1 cellular context compared by ENCODE assay signal in the genomic region with DNA sequence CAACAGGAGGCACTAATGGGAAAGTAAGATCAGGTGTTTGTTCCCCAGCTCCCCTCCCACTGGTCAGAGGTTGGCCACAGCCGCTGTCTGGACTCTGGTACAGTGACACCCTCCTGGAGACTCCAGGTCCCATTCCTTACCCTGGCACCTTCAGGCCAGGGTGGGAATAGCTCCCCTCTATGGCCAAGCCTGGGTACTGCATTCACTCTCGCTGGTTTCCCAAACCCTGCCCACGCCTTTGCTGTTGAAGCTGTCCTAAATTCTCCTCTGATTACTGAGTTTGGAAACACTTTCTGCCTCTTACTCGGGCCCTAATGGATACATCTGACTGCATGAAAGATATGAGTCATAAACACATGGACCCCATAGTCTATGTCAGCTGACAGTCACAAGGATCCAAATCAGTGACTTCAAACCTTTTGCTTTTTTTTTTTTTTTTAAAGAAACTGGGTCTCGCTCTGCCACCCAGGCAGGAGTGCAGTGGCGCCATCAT.
A peak's percentile ranks its signal among the peaks of the same experiment; 100 is the strongest.
TF ChIP-seq lines count a peak whose summit lies in the region.

No MANE protein-coding gene starts in this region.

TF ChIP-seq in HEK293, 187 proteins besides CTCF, POLR2A, EP300 and RAD21 (continued from another document):
- TF ChIP-seq PRDM2 (tag by site-specific recombination; IDR thresholded peaks at IDR 0.05; ENCODE audit: borderline replicate concordance) (no peak), ZNF624 (tag by site-specific recombination; IDR thresholded peaks at IDR 0.05) (no peak), ZNF580 (tag by site-specific recombination; IDR thresholded peaks at IDR 0.05) (peak; percentile 83), ZNF558 (tag by site-specific recombination; IDR thresholded peaks at IDR 0.05) (0 out of 2 replicates have a peak, but pooled peaks have one; percentile 16), SP7 (tag by site-specific recombination; IDR thresholded peaks at IDR 0.05) (peak; percentile 51; the same call in 1 of the 2 replicates), REPIN1 (tag by site-specific recombination; IDR thresholded peaks at IDR 0.05; ENCODE audit: low read depth) (no peak), ZNF366 (tag by site-specific recombination; conservative IDR thresholded peaks at IDR 0.05) (peak; percentile 76), GLI2 (tag by site-specific recombination; IDR thresholded peaks at IDR 0.05; ENCODE audit: borderline replicate concordance, low read depth) (no peak), HOXD13 (CRISPR knock-in tag; IDR thresholded peaks at IDR 0.05; ENCODE audit: borderline replicate concordance) (no peak), PRDM1 (tag by site-specific recombination; IDR thresholded peaks at IDR 0.05) (peak; percentile 62), ZNF629 (tag by site-specific recombination; IDR thresholded peaks at IDR 0.05) (peak; percentile 60; the same call in 1 of the 2 replicates), ZNF549 (tag by site-specific recombination; IDR thresholded peaks at IDR 0.05) (no peak), MZF1 (tag by site-specific recombination; IDR thresholded peaks at IDR 0.05; ENCODE audit: borderline replicate concordance) (no peak), ZNF830 (tag by site-specific recombination; IDR thresholded peaks at IDR 0.05; ENCODE audit: low read depth) (no peak), PATZ1 (tag by site-specific recombination; IDR thresholded peaks at IDR 0.05) (0 out of 2 replicates have a peak, but pooled peaks have one; percentile 21), ZNF654 (tag by site-specific recombination; IDR thresholded peaks at IDR 0.05; ENCODE audit: low read depth) (peak; percentile 34), WT1 (tag by site-specific recombination; IDR thresholded peaks at IDR 0.05) (no peak)
- TF ChIP-seq, protein P1, sequence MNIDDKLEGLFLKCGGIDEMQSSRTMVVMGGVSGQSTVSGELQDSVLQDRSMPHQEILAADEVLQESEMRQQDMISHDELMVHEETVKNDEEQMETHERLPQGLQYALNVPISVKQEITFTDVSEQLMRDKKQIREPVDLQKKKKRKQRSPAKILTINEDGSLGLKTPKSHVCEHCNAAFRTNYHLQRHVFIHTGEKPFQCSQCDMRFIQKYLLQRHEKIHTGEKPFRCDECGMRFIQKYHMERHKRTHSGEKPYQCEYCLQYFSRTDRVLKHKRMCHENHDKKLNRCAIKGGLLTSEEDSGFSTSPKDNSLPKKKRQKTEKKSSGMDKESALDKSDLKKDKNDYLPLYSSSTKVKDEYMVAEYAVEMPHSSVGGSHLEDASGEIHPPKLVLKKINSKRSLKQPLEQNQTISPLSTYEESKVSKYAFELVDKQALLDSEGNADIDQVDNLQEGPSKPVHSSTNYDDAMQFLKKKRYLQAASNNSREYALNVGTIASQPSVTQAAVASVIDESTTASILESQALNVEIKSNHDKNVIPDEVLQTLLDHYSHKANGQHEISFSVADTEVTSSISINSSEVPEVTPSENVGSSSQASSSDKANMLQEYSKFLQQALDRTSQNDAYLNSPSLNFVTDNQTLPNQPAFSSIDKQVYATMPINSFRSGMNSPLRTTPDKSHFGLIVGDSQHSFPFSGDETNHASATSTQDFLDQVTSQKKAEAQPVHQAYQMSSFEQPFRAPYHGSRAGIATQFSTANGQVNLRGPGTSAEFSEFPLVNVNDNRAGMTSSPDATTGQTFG (tag by site-specific recombination; IDR thresholded peaks at IDR 0.05; ENCODE audit: borderline replicate concordance) = no peak
- TF ChIP-seq, protein P2, sequence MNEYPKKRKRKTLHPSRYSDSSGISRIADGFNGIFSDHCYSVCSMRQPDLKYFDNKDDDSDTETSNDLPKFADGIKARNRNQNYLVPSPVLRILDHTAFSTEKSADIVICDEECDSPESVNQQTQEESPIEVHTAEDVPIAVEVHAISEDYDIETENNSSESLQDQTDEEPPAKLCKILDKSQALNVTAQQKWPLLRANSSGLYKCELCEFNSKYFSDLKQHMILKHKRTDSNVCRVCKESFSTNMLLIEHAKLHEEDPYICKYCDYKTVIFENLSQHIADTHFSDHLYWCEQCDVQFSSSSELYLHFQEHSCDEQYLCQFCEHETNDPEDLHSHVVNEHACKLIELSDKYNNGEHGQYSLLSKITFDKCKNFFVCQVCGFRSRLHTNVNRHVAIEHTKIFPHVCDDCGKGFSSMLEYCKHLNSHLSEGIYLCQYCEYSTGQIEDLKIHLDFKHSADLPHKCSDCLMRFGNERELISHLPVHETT (tag by site-specific recombination; IDR thresholded peaks at IDR 0.05) = 0 out of 2 replicates have a peak, but pooled peaks have one; percentile 32
- TF ChIP-seq, protein P3, sequence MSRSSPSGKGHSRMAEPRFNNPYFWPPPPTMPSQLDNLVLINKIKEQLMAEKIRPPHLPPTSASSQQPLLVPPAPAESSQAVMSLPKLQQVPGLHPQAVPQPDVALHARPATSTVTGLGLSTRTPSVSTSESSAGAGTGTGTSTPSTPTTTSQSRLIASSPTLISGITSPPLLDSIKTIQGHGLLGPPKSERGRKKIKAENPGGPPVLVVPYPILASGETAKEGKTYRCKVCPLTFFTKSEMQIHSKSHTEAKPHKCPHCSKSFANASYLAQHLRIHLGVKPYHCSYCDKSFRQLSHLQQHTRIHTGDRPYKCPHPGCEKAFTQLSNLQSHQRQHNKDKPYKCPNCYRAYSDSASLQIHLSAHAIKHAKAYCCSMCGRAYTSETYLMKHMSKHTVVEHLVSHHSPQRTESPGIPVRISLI (tag by site-specific recombination; IDR thresholded peaks at IDR 0.05) = peak; percentile 91
- TF ChIP-seq, protein P4, sequence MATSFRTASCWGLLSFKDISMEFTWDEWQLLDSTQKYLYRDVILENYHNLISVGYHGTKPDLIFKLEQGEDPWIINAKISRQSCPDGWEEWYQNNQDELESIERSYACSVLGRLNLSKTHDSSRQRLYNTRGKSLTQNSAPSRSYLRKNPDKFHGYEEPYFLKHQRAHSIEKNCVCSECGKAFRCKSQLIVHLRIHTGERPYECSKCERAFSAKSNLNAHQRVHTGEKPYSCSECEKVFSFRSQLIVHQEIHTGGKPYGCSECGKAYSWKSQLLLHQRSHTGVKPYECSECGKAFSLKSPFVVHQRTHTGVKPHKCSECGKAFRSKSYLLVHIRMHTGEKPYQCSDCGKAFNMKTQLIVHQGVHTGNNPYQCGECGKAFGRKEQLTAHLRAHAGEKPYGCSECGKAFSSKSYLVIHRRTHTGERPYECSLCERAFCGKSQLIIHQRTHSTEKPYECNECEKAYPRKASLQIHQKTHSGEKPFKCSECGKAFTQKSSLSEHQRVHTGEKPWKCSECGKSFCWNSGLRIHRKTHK (tag by site-specific recombination; IDR thresholded peaks at IDR 0.05) = no peak
